ENCODE assay signal across 8 cellular contexts in the genomic region with DNA sequence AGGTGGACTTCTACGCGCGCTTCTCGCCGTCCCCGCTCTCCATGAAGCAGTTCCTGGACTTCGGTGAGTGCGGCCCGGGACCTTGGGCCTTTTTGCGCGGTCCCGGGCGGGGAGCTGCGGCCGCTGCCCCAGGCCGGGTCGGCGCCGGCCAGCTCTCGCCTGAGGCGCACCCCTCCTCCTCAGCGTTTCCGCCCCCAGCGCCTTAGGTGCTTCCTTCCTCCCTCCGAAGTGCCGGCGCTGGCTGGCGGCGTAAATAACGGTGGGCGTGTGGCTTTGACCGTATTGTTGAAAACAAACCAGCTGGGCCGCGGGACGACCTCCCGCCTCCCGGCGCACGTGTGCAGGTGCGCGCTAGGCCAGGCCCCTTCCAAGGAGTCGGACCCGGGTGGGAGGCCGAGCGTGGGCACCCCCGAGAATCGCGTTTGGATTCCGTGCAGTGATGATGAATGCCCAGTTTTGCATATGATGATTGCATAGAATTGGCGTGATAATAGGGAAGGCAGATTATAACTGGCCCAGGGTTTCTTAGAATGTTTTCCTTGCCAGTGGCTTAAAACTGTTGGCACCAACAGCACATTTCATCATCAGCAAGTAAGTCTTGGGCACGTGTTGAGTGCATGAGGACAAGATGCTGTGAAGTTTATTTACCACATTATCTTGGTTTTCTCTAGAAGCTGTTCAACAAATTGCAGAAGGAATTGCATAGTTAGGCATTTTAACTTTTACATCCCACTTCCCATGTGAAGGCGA. TPM values are rescaled to one million over a fixed set of nuclear protein-coding genes. Genes with fewer than 3 reads are reported as not detected.
DNase-seq lines count a peak whose midpoint lies in the region; ATAC-seq and TF ChIP-seq lines count a peak whose summit lies in the region.

No MANE protein-coding gene starts in this region.

- peak overlapping the region; percentile 97 for H3K27ac ChIP-seq in left ventricle myocardium inferior (replicated peaks)

- TF ChIP-seq CTCF in left ventricle myocardium inferior (IDR thresholded peaks at IDR 0.05; ENCODE audit: borderline replicate concordance) (no peak), retinal pigment epithelial cell (conservative IDR thresholded peaks at IDR 0.05; ENCODE audit: low read depth, low read length) (no peak)

- peak overlapping the region; percentile 71 for H3K4me3 ChIP-seq in Jurkat, Clone E6-1 (ENCODE audit: low read length)
- H3K4me3 ChIP-seq in left ventricle myocardium inferior (peak overlapping the region; percentile 92), retinal pigment epithelial cell (ENCODE audit: low read length) (peak overlapping the region; percentile 79)

- peak; percentile 69 for ATAC-seq in GM21737 (IDR thresholded peaks at IDR 0.05; ENCODE audit: unreplicated experiment)

- H3K9me3 ChIP-seq in ES-I3 (ENCODE audit: control insufficient read depth, insufficient read depth, low read length) (no peaks in the 10 kb centered on the region), left ventricle myocardium inferior (replicated peaks) (no peaks in the 10 kb centered on the region)

- no peaks in the 10 kb centered on the region for H3K27me3 ChIP-seq in left ventricle myocardium inferior (ENCODE audit: low read depth)

- intact Hi-C loops in left ventricle myocardium inferior (cut with micrococcal nuclease), result no loop called here

- H3K36me3 ChIP-seq in ES-I3 (ENCODE audit: insufficient read depth, low read length) (no peaks in the 10 kb centered on the region), left ventricle myocardium inferior (peaks cover 10% of the 10 kb centered on the region)

- peak; percentile 49 for DNase-seq in Jurkat, Clone E6-1 (ENCODE audit: low read depth, low spot score)
- DNase-seq in SKM-1 treated with dmso at 0.1 percent for 144 hours (lab: John Stamatoyannopoulos, UW; ENCODE audit: unreplicated experiment) (peak; percentile 36), left ventricle myocardium inferior (peak; percentile 57), retinal pigment epithelial cell (ENCODE audit: low read depth) (peak; percentile 63), midbrain (lab: John Stamatoyannopoulos, UW) (no peak)
- DNase-seq in activated naive CD8-positive, alpha-beta T cell treated with anti-CD3 and anti-CD28 coated beads, Interleukin-2, amount 50 U/mL, for 16 hours (ENCODE audit: low read depth, low spot score), result peak; percentile 45

- H3K4me1 ChIP-seq in ES-I3 (ENCODE audit: insufficient read depth, low read length) (peaks cover 29% of the 10 kb centered on the region), left ventricle myocardium inferior (peaks cover 37% of the 10 kb centered on the region)

- H3K9ac ChIP-seq in ES-I3 (ENCODE audit: low read depth, low read length), result peak overlapping the region; percentile 78

RNA-seq across cellular contexts. Expression of a gene that starts 0.6 kb away (rescaled TPM):
- polyA plus RNA-seq in Jurkat, Clone E6-1 (2012; ENCODE audit: insufficient read depth, insufficient read length), result 23.3 TPM
- 51.2 TPM for total RNA-seq in left ventricle myocardium inferior
